Comparison of ENCODE assay signal across 20 cellular contexts in the genomic region with DNA sequence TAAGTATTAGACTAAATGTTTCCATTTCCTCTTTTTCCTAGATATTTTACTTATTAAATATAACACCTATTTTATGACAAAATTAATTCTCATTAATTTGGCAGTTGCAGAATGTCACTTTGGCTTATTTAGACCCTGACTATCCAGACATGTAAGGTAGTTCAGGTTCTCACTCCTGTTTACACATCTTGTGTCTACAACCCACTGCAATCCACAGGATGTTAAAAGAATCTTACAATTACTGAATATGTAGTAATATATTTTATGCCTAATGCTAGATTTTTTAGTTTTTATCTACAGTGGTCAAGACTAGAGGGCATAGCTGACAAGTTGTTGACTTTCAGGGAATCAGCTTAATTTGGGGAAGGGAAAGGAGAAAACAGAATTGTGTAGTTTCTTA.
"Had no signal": no experiment of that assay in that cellular context is flagged by ENCODE, and none has a peak within 500 bp of the region (broad histone marks: within the 10 kb centered on the region; RNA-seq: fewer than 3 reads in every experiment).

No MANE protein-coding gene starts in this region.

- ATAC-seq: activated CD4-positive, alpha-beta T cell treated with anti-CD3 and anti-CD28 coated beads for 36 hours; activated CD8-positive, alpha-beta memory T cell treated with anti-CD3 and anti-CD28 coated beads, Interleukin-2, amount 10 ng/mL, durations not matched to agents 7 days and 5 days; activated CD8-positive, alpha-beta T cell treated with anti-CD3 and anti-CD28 coated beads, Interleukin-2, amount 10 ng/mL, durations not matched to agents 7 days and 5 days; activated naive CD4-positive, alpha-beta T cell treated with anti-CD3 and anti-CD28 coated beads, Interleukin-2, amount 50 U/mL, for 72 hours; gastrocnemius medialis; left lobe of liver; lower lobe of right lung; stimulated activated effector memory CD8-positive, alpha-beta T cell treated with anti-CD3 and anti-CD28 coated beads, Interleukin-12 subunit alpha, Interleukin-12 subunit beta, amount 100 ng/mL, for 72 hours; stimulated activated naive CD8-positive, alpha-beta T cell treated with anti-CD3 and anti-CD28 coated beads, Interleukin-15, amount 100 ng/mL, for 72 hours; upper lobe of right lung had no signal

- DNase-seq: activated CD4-positive, alpha-beta T cell treated with anti-CD3 and anti-CD28 coated beads for 36 hours; activated CD4-positive, CD25-positive, alpha-beta regulatory T cell; activated CD8-positive, alpha-beta memory T cell treated with anti-CD3 and anti-CD28 coated beads, Interleukin-2, amount 10 ng/mL, durations not matched to agents 7 days and 5 days; activated CD8-positive, alpha-beta T cell treated with anti-CD3 and anti-CD28 coated beads, Interleukin-2, amount 10 ng/mL, durations not matched to agents 7 days and 5 days; activated T-cell treated with anti-CD3 and anti-CD28 coated beads, Interleukin-2, amount 50 U/mL, for 48 hours; anterior cingulate cortex; gastrocnemius medialis; head of caudate nucleus; lower lobe of right lung; sigmoid colon; small intestine; stimulated activated CD4-positive, alpha-beta T cell treated with anti-CD3 and anti-CD28 coated beads, Interleukin-4, amount 100 ng/mL, for 24 hours; stimulated activated naive CD8-positive, alpha-beta T cell treated with anti-CD3 and anti-CD28 coated beads, Interleukin-15, amount 100 ng/mL, for 72 hours; tibial artery; upper lobe of right lung had no signal

- H3K27ac ChIP-seq: cardiac muscle cell, epithelial cell of prostate, gastrocnemius medialis, lower lobe of right lung, sigmoid colon, tibial artery, upper lobe of right lung had no signal
